Comparison of ENCODE assay signal across 8 cellular contexts in the genomic region with DNA sequence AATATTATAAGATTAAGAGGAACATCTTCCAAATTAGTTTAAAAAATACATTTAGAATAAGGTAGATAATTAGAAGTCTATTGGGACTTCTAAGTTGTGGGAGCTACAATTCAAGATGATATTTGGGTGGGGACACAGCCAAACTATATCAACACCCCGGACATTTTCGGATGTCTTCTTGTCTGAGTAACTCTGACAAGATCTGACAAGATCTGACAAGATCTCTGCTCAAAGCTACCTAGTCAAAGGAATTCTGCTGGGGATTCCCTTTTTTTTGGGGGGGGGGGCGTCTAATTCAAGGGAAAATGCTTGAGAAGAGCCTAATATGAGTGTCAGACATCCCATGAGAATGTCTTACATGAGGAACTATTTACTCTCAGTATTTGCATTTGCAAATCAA. TPM values are rescaled to one million over a fixed set of nuclear protein-coding genes. Genes with fewer than 3 reads are reported as not detected.
"Had no signal": no experiment of that assay in that cellular context is flagged by ENCODE, and none has a peak within 500 bp of the region (broad histone marks: within the 10 kb centered on the region; RNA-seq: fewer than 3 reads in every experiment).

No MANE protein-coding gene starts in this region.

- ATAC-seq: HepG2, K562 had no signal

- H3K4me3 ChIP-seq: K562 had no signal

- DNase-seq: IMR-90, KBM-7, KG1 had no signal

- FAIRE-seq: HepG2, HTR-8/SVneo, K562 had no signal

- H3K27ac ChIP-seq: HL-60 had no signal

RNA-seq across cellular contexts. Expression of a gene that starts 5.2 kb away (rescaled TPM):
- total RNA-seq: HT1080, IMR-90 had no signal
